16 cellular contexts compared by ENCODE assay signal in the genomic region with DNA sequence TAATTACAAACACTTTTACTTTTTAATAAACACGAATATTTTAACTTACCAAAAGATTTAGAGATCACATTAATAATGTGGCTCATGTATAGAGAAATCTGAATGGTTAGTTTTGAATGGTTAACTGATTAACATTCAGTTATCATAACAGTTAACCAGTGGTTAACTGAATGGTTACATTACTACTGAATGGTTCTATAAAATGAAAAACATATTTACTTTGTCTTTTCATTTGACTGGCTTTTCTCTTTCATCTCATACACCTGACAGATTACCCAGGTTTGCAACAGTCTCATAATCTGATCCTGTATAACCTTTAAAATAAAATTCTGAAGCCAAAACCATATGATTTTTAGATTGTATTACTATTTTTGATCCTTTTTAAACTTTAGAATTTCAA.
"Had no signal": no experiment of that assay in that cellular context is flagged by ENCODE, and none has a peak within 500 bp of the region (broad histone marks: within the 10 kb centered on the region; RNA-seq: fewer than 3 reads in every experiment).

No MANE protein-coding gene starts in this region.

- ATAC-seq: activated naive CD4-positive, alpha-beta T cell treated with anti-CD3 and anti-CD28 coated beads, Interleukin-2, amount 50 U/mL, for 72 hours; left lung; sciatic nerve had no signal

- H3K4me3 ChIP-seq: adrenal gland, left lung, tibial nerve had no signal

- H3K27me3 Mint-ChIP-seq: stimulated activated naive CD8-positive, alpha-beta T cell treated with anti-CD3 and anti-CD28 coated beads, Interleukin-15, Interleukin-2, amounts not matched to agents 100 ng/mL and 50 ng/mL, for 24 hours had no signal

- H3K9me3 Mint-ChIP-seq: activated T-helper 1 cell treated with anti-CD3 and anti-CD28 coated beads, Interleukin-12 subunit alpha, Interleukin-12 subunit beta, Interleukin-2, Interleukin-4 antibody, amounts not matched to agents 30 ng/mL and 10 ng/mL and 1 ng/mL, durations not matched to agents 14 hours and 24 hours and 36 hours had no signal

- H3K36me3 ChIP-seq: adrenal gland had no signal

- DNase-seq: activated CD4-positive, alpha-beta T cell treated with anti-CD3 and anti-CD28 coated beads, Interleukin-2, amount 50 U/mL, for 4 hours; activated gamma-delta T cell treated with Interleukin-2 at 50 U/mL for 16 hours; adrenal gland; dermis blood vessel endothelial cell; effector memory CD4-positive, alpha-beta T cell; hypothalamus; kidney; left lung; stimulated activated CD4-positive, alpha-beta T cell treated with anti-CD3 and anti-CD28 coated beads, Interleukin-2, amount 100 ng/mL, for 24 hours had no signal

- H3K27ac ChIP-seq: adrenal gland, left lung, tibial nerve had no signal

- H3K9me3 ChIP-seq: adrenal gland, left lung, tibial nerve had no signal

- H3K27me3 ChIP-seq: adrenal gland, left lung, tibial nerve had no signal

- FAIRE-seq: kidney, urothelium cell line had no signal

- H3K4me3 Mint-ChIP-seq: activated T-helper 1 cell treated with anti-CD3 and anti-CD28 coated beads, Interleukin-12 subunit alpha, Interleukin-12 subunit beta, Interleukin-2, Interleukin-4 antibody, amounts not matched to agents 30 ng/mL and 10 ng/mL and 1 ng/mL, durations not matched to agents 14 hours and 24 hours and 36 hours; stimulated activated naive CD8-positive, alpha-beta T cell treated with anti-CD3 and anti-CD28 coated beads, Interleukin-15, Interleukin-2, amounts not matched to agents 100 ng/mL and 50 ng/mL, for 24 hours; T-helper 1 cell treated with Interleukin-12 subunit alpha and Interleukin-12 subunit beta and Interleukin-4 antibody, amounts not matched to agents 30 μg/mL and 1 μg/mL, for 36 hours had no signal

- H3K27ac Mint-ChIP-seq: activated naive CD4-positive, alpha-beta T cell treated with anti-CD3 and anti-CD28 coated beads, Interleukin-2, amount 50 U/mL, for 72 hours; activated T-helper 1 cell treated with anti-CD3 and anti-CD28 coated beads, Interleukin-12 subunit alpha, Interleukin-12 subunit beta, Interleukin-2, Interleukin-4 antibody, amounts not matched to agents 30 ng/mL and 10 ng/mL and 1 ng/mL, durations not matched to agents 14 hours and 24 hours and 36 hours; stimulated activated naive CD8-positive, alpha-beta T cell treated with anti-CD3 and anti-CD28 coated beads, Interleukin-15, Interleukin-2, amounts not matched to agents 100 ng/mL and 50 ng/mL, for 24 hours; T-helper 1 cell treated with Interleukin-12 subunit alpha and Interleukin-12 subunit beta and Interleukin-4 antibody, amounts not matched to agents 30 μg/mL and 1 μg/mL, for 36 hours had no signal
